In genomic region chr6:117007659-117008058, GRCh38 we compare ENCODE assay signal across 30 cellular contexts.
"Had no signal": no experiment of that assay in that cellular context is flagged by ENCODE, and none has a peak within 500 bp of the region (broad histone marks: within the 10 kb centered on the region; RNA-seq: fewer than 3 reads in every experiment).

No MANE protein-coding gene starts in this region.

- H3K27me3 Mint-ChIP-seq: activated CD4-positive, alpha-beta T cell treated with anti-CD3 and anti-CD28 coated beads, Interleukin-2, amount 10 ng/mL, durations not matched to agents 24 days and 14 days; activated CD8-positive, alpha-beta T cell treated with anti-CD3 and anti-CD28 coated beads for 36 hours; activated T-cell treated with anti-CD3 and anti-CD28 coated beads, Interleukin-2, amount 50 U/mL, for 24 hours had no signal

- H3K27ac Mint-ChIP-seq: activated CD4-positive, alpha-beta T cell treated with anti-CD3 and anti-CD28 coated beads, Interleukin-2, amount 10 ng/mL, durations not matched to agents 24 days and 14 days; activated CD8-positive, alpha-beta T cell treated with anti-CD3 and anti-CD28 coated beads for 36 hours; activated naive CD4-positive, alpha-beta T cell treated with anti-CD3 and anti-CD28 coated beads for 36 hours; activated naive CD4-positive, alpha-beta T cell treated with anti-CD3 and anti-CD28 coated beads, Interleukin-2, amount 50 U/mL, for 72 hours; activated T-cell treated with anti-CD3 and anti-CD28 coated beads, Interleukin-2, amount 50 U/mL, for 24 hours; activated T-helper 2 cell treated with anti-CD3 and anti-CD28 coated beads, Interferon-gamma antibody, Interleukin-2, Interleukin-4, amounts not matched to agents 10 μg/mL and 5 μg/mL and 100 μg/mL, durations not matched to agents 14 hours and 24 hours and 36 hours had no signal

- ATAC-seq: activated CD8-positive, alpha-beta T cell treated with anti-CD3 and anti-CD28 coated beads for 36 hours; activated naive CD4-positive, alpha-beta T cell treated with anti-CD3 and anti-CD28 coated beads, Interleukin-2, amount 50 U/mL, for 72 hours; body of pancreas; Right ventricle myocardium inferior had no signal

- H3K4me1 Mint-ChIP-seq: activated CD4-positive, alpha-beta T cell treated with anti-CD3 and anti-CD28 coated beads, Interleukin-2, amount 10 ng/mL, durations not matched to agents 24 days and 14 days had no signal

- H3K36me3 Mint-ChIP-seq: activated naive CD4-positive, alpha-beta T cell treated with anti-CD3 and anti-CD28 coated beads, Interleukin-2, amount 50 U/mL, for 72 hours had no signal

- H3K9me3 Mint-ChIP-seq: activated CD4-positive, alpha-beta T cell treated with anti-CD3 and anti-CD28 coated beads, Interleukin-2, amount 10 ng/mL, durations not matched to agents 24 days and 14 days; activated CD8-positive, alpha-beta T cell treated with anti-CD3 and anti-CD28 coated beads for 36 hours; activated T-helper 2 cell treated with anti-CD3 and anti-CD28 coated beads, Interferon-gamma antibody, Interleukin-2, Interleukin-4, amounts not matched to agents 10 μg/mL and 5 μg/mL and 100 μg/mL, durations not matched to agents 14 hours and 24 hours and 36 hours had no signal

- DNase-seq: activated CD4-positive, alpha-beta T cell treated with anti-CD3 and anti-CD28 coated beads, Interleukin-2, amount 10 ng/mL, durations not matched to agents 24 days and 14 days; activated CD4-positive, alpha-beta T cell treated with anti-CD3 and anti-CD28 coated beads, Interleukin-2, amount 50 U/mL, for 4 hours; activated CD8-positive, alpha-beta T cell treated with anti-CD3 and anti-CD28 coated beads for 36 hours; activated gamma-delta T cell; activated naive CD4-positive, alpha-beta T cell treated with anti-CD3 and anti-CD28 coated beads for 36 hours; activated T-cell treated with anti-CD3 and anti-CD28 coated beads, Interleukin-2, amount 50 U/mL, for 24 hours; adrenal gland; body of pancreas; cerebellar nuclear complex; NCI-H1048; NCI-H1105 treated with DMSO at 0.1 percent for 48 hours; NCI-H1436; NCI-H1694; NCI-H1930; NCI-H2081 treated with DMSO at 0.1 percent for 48 hours; NCI-H226; NCI-H446 treated with DMSO at 0.1 percent for 48 hours; NCI-H524; NCI-H69; PC-9; SIG-M5; SW 1271; T-helper 1 cell; T-helper 2 cell; T-helper 9 cell had no signal

- FAIRE-seq: astrocyte, RCC 7860 had no signal

- H3K4me3 Mint-ChIP-seq: activated CD4-positive, alpha-beta T cell treated with anti-CD3 and anti-CD28 coated beads, Interleukin-2, amount 10 ng/mL, durations not matched to agents 24 days and 14 days; activated CD8-positive, alpha-beta T cell treated with anti-CD3 and anti-CD28 coated beads for 36 hours; activated naive CD4-positive, alpha-beta T cell treated with anti-CD3 and anti-CD28 coated beads for 36 hours; activated T-cell treated with anti-CD3 and anti-CD28 coated beads, Interleukin-2, amount 50 U/mL, for 24 hours had no signal
